8 cellular contexts compared by ENCODE assay signal in genomic region chrX:154490414-154491083, GRCh38. TPM values are rescaled to one million over a fixed set of nuclear protein-coding genes. Genes with fewer than 3 reads are reported as not detected.
A peak's percentile ranks its signal among the peaks of the same experiment; 100 is the strongest.
DNase-seq lines count a peak whose midpoint lies in the region; ATAC-seq and TF ChIP-seq lines count a peak whose summit lies in the region.

TSS of gene SLC10A3 (minus strand) at chrX:154490629. CDS start at chrX:154488940, 1,689 bp downstream.

- no peak for TF ChIP-seq EP300 in stomach (IDR thresholded peaks at IDR 0.05)

- TF ChIP-seq CTCF in HFF-Myc (IDR thresholded peaks at IDR 0.05; ENCODE audit: low read depth, low read length, missing control alignments): no peak
- no peak for TF ChIP-seq CTCF in foreskin keratinocyte (conservative IDR thresholded peaks at IDR 0.05)
- TF ChIP-seq CTCF in neural crest cell (conservative IDR thresholded peaks at IDR 0.05): no peak
- no peak for TF ChIP-seq CTCF in stomach (IDR thresholded peaks at IDR 0.05)

- H3K4me3 Mint-ChIP-seq in neural crest cell: peak within 1 kb of the TSS; percentile 91

- H3K4me1 Mint-ChIP-seq in neural crest cell: peaks cover 6% of the 10 kb centered on the region

- peak in 1 of 4 donors; percentile 24 for TF ChIP-seq POLR2A in stomach (IDR thresholded peaks at IDR 0.05)

- 0 to 34% (median 11%) methylated on average over 1 to 66 of the region's 71 CpGs for WGBS in stomach, 5 donors

- H3K9me3 ChIP-seq in SJSA1 (replicated peaks): no peaks in the 10 kb centered on the region
- H3K9me3 ChIP-seq in stomach: no peaks in the 10 kb centered on the region

- H3K9me3 Mint-ChIP-seq in neural crest cell: no peaks in the 10 kb centered on the region

- peaks cover 5% of the 10 kb centered on the region for H3K36me3 Mint-ChIP-seq in neural crest cell (ENCODE audit: low read depth)

- ATAC-seq in foreskin keratinocyte: peak; percentile 91

- DNase-seq in GM03348 (ENCODE audit: low spot score): peak; percentile 95
- DNase-seq in HFF-Myc (ENCODE audit: extremely low read depth, low read depth): peak; percentile 73
- peak; percentile 88 for DNase-seq in MV-4-11 (lab: John Stamatoyannopoulos, UW)
- peak; percentile 71 to 93 for DNase-seq in SJSA1 (ENCODE audit: low read depth in 1 of 2, low spot score in 2 of 2)
- DNase-seq in activated naive CD4-positive, alpha-beta T cell (lab: John Stamatoyannopoulos, UW): peak; percentile 58 to 77 (median 70)
- peak; percentile 60 to 76 for DNase-seq in foreskin keratinocyte
- DNase-seq in neural crest cell (ENCODE audit: low read depth, low spot score): peak; percentile 75
- DNase-seq in stomach: peak; percentile 93

- peak within 1 kb of the TSS; percentile 91 for H3K27ac Mint-ChIP-seq in neural crest cell (ENCODE audit: unreplicated experiment)

- H3K36me3 ChIP-seq in SJSA1: peaks cover 17% of the 10 kb centered on the region; the same call in 1 of the 2 replicates
- peaks cover 0 to 15% (median 8%) of the 10 kb centered on the region in 4 donors for H3K36me3 ChIP-seq in stomach

- H3K4me3 ChIP-seq in HFF-Myc (replicated peaks; ENCODE audit: low read depth, low read length): peak within 1 kb of the TSS; percentile 50
- H3K4me3 ChIP-seq in SJSA1: peak within 1 kb of the TSS; percentile 80
- peak within 1 kb of the TSS; percentile 55 to 61 (median 57) for H3K4me3 ChIP-seq in stomach

- H3K4me1 ChIP-seq in SJSA1 (replicated peaks): peaks cover 22% of the 10 kb centered on the region
- no peaks in the 10 kb centered on the region for H3K4me1 ChIP-seq in foreskin keratinocyte
- H3K4me1 ChIP-seq in stomach: peaks cover 0 to 41% (median 18%) of the 10 kb centered on the region in 4 donors

- intact Hi-C loops in stomach (cut with DNase I; ENCODE audit: low total_unique reads): no loop called here

- H3K27ac ChIP-seq in SJSA1 (peak within 1 kb of the TSS; percentile 69), foreskin keratinocyte (peak within 1 kb of the TSS; percentile 85), stomach (peak within 1 kb of the TSS; percentile 92 to 98 (median 95))

- no peaks in the 10 kb centered on the region for H3K27me3 Mint-ChIP-seq in neural crest cell (ENCODE audit: low read depth)

- H3K27me3 ChIP-seq in SJSA1 (replicated peaks): no peaks in the 10 kb centered on the region
- H3K27me3 ChIP-seq in foreskin keratinocyte: no peaks in the 10 kb centered on the region
- H3K27me3 ChIP-seq in stomach: no peaks in the 10 kb centered on the region

RNA-seq across cellular contexts. Expression of gene SLC10A3, which starts in this region (rescaled TPM):
- 10.1 and 19.9 TPM in 2 replicates for total RNA-seq in SJSA1 (2014; rRNA removed; shearing (Covaris generic))
- total RNA-seq in foreskin keratinocyte (22.3 and 24.0 TPM in 2 replicates), neural crest cell (7.8 TPM in 2 replicates), stomach (100 to 1,000 TPM in 1 of 5 donors, 10 to 100 TPM in 2, 1 to 10 TPM in 2; 4.9 to 175 (median 13.2) TPM)
- polyA plus RNA-seq in foreskin keratinocyte (23.4 and 25.2 TPM in 2 replicates), stomach (10 to 100 TPM in 2 of 3 donors, 1 to 10 TPM in 1; 9.5 to 16.7 (median 12.5) TPM)

Comparison
In these comparisons a context has a peak if more than half of its experiments do, and no peak if none do; other contexts are left out.
1. Peak in every context shown above with its lines: DNase-seq, ATAC-seq, H3K4me3 ChIP-seq and H3K27ac ChIP-seq.